In the genomic region with DNA sequence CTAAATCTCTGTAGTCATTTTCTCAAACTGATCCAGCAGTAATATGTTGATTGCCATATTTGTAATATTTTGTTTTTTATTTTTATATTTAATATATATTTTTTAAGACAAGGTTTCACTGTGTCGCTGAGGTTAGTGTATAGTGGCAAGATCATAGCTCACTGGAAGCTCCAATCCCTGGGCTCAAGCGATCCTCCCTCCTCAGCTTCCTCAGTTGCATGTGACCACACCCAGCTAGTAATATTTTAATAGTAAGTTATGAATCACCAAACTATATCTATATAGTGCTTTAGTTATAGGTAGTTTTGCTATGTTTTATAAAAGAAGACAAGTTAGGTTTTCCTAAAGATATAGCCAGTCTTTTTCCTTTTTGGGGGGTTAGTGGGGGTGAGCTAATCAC, we compare ENCODE assay signal across 26 cellular contexts. TPM values are rescaled to one million over a fixed set of nuclear protein-coding genes. Genes with fewer than 3 reads are reported as not detected.
"Had no signal": no experiment of that assay in that cellular context is flagged by ENCODE, and none has a peak within 500 bp of the region (broad histone marks: within the 10 kb centered on the region; RNA-seq: fewer than 3 reads in every experiment).

No MANE protein-coding gene starts in this region.

- H3K4me3 Mint-ChIP-seq: mesothelial cell of epicardium; naive thymus-derived CD4-positive, alpha-beta T cell; natural killer cell treated with Interleukin-12 subunit alpha and Interleukin-12 subunit beta and Interleukin-15 and Interleukin-18, amount 100 ng/mL, for 72 hours; stimulated activated naive B cell treated with anti-CD40 and anti-IgM and Interleukin-4, amounts not matched to agents 10 μg/mL and 1 μg/mL and 100 μg/mL, for 72 hours had no signal

- H3K27ac Mint-ChIP-seq: mesothelial cell of epicardium; naive thymus-derived CD4-positive, alpha-beta T cell; natural killer cell treated with Interleukin-12 subunit alpha and Interleukin-12 subunit beta and Interleukin-15 and Interleukin-18, amount 100 ng/mL, for 72 hours; progenitor cell of endocrine pancreas; stimulated activated naive B cell treated with anti-CD40 and anti-IgM and Interleukin-4, amounts not matched to agents 10 μg/mL and 1 μg/mL and 100 μg/mL, for 72 hours had no signal

- ATAC-seq: left cardiac atrium; left lung; naive thymus-derived CD4-positive, alpha-beta T cell; natural killer cell treated with Interleukin-12 subunit alpha and Interleukin-12 subunit beta and Interleukin-15 and Interleukin-18, amount 100 ng/mL, for 72 hours; stimulated activated naive B cell treated with anti-CD40 and anti-IgM and Interleukin-4, amounts not matched to agents 10 μg/mL and 1 μg/mL and 100 μg/mL, for 72 hours; stimulated activated naive CD8-positive, alpha-beta T cell treated with anti-CD3 and anti-CD28 coated beads, Interleukin-15, Interleukin-2, amounts not matched to agents 100 U/mL and 50 U/mL, for 24 hours; upper lobe of right lung had no signal

- H3K27ac ChIP-seq: left lung, ovary, right atrium auricular region, right lobe of liver, testis, thyroid gland, upper lobe of right lung had no signal

- H3K4me2 ChIP-seq: smooth muscle cell had no signal

- H3K4me1 Mint-ChIP-seq: naive thymus-derived CD4-positive, alpha-beta T cell; stimulated activated naive B cell treated with anti-CD40 and anti-IgM and Interleukin-4, amounts not matched to agents 10 μg/mL and 1 μg/mL and 100 μg/mL, for 72 hours had no signal

- H3K4me3 ChIP-seq: left lung, lung, ovary, right atrium auricular region, right lobe of liver, stomach, testis, thyroid gland, upper lobe of right lung had no signal

- H3K36me3 Mint-ChIP-seq: naive thymus-derived CD4-positive, alpha-beta T cell; stimulated activated naive B cell treated with anti-CD40 and anti-IgM and Interleukin-4, amounts not matched to agents 10 μg/mL and 1 μg/mL and 100 μg/mL, for 72 hours had no signal

- H3K27me3 Mint-ChIP-seq: naive thymus-derived CD4-positive, alpha-beta T cell; natural killer cell treated with Interleukin-12 subunit alpha and Interleukin-12 subunit beta and Interleukin-15 and Interleukin-18, amount 100 ng/mL, for 72 hours; progenitor cell of endocrine pancreas; stimulated activated naive B cell treated with anti-CD40 and anti-IgM and Interleukin-4, amounts not matched to agents 10 μg/mL and 1 μg/mL and 100 μg/mL, for 72 hours had no signal

- H3K4me1 ChIP-seq: left lung, right atrium auricular region, right lobe of liver, testis, upper lobe of right lung had no signal

- H3K36me3 ChIP-seq: left lung, ovary, right atrium auricular region, right lobe of liver, stomach, thyroid gland, upper lobe of right lung had no signal

- H3K27me3 ChIP-seq: left lung, ovary, right atrium auricular region, right lobe of liver, stomach, testis, thyroid gland, upper lobe of right lung had no signal

- DNase-seq: hippocampal formation; kidney glomerular epithelial cell; left cardiac atrium; left lung; mesendoderm; naive thymus-derived CD4-positive, alpha-beta T cell; ovary; right lobe of liver; stimulated activated CD4-positive, alpha-beta T cell treated with anti-CD3 and anti-CD28 coated beads, Interleukin-12 subunit alpha, Interleukin-12 subunit beta, amount 100 ng/mL, for 4 hours; stimulated activated CD4-positive, alpha-beta T cell treated with anti-CD3 and anti-CD28 coated beads, Interleukin-15, amount 100 ng/mL, for 24 hours; stimulated activated CD4-positive, alpha-beta T cell treated with anti-CD3 and anti-CD28 coated beads, Interleukin-2, amount 100 ng/mL, for 24 hours; stimulated activated CD4-positive, alpha-beta T cell treated with anti-CD3 and anti-CD28 coated beads, Interleukin-4, amount 100 ng/mL, for 1 hour; stimulated activated naive B cell treated with anti-CD40 and anti-IgM and Interleukin-4, amounts not matched to agents 10 μg/mL and 1 μg/mL and 100 μg/mL, for 72 hours; stimulated activated naive CD8-positive, alpha-beta T cell treated with anti-CD3 and anti-CD28 coated beads, Interleukin-15, Interleukin-2, amounts not matched to agents 100 U/mL and 50 U/mL, for 24 hours; stomach; testis; thyroid gland; trophoblast cell; upper lobe of right lung had no signal

- H3K9me3 ChIP-seq: ovary, right atrium auricular region, right lobe of liver, stomach, testis, thyroid gland, upper lobe of right lung had no signal

RNA-seq across cellular contexts. Expression of a gene that starts 22.0 kb away (rescaled TPM):
- total RNA-seq: mononuclear cell; natural killer cell treated with Interleukin-12 subunit alpha and Interleukin-12 subunit beta and Interleukin-15 and Interleukin-18, amount 100 ng/mL, for 72 hours had no signal
